In genomic region chr16:28330981-28331380, GRCh38 we compare ENCODE assay signal across 2 cellular contexts. TPM values are rescaled to one million over a fixed set of nuclear protein-coding genes. Genes with fewer than 3 reads are reported as not detected.
"Had no signal": no experiment of that assay in that cellular context is flagged by ENCODE, and none has a peak within 500 bp of the region (broad histone marks: within the 10 kb centered on the region; RNA-seq: fewer than 3 reads in every experiment).

No MANE protein-coding gene starts in this region.

RNA-seq across cellular contexts. Expression of gene NPIPB6, which starts 32.3 kb away (rescaled TPM):
- total RNA-seq: LHCN-M2 had no signal

RNA-seq across cellular contexts. Expression of gene SBK1, which starts 38.7 kb away (rescaled TPM):
- total RNA-seq: RPMI7951 had no signal
